In the genomic region with DNA sequence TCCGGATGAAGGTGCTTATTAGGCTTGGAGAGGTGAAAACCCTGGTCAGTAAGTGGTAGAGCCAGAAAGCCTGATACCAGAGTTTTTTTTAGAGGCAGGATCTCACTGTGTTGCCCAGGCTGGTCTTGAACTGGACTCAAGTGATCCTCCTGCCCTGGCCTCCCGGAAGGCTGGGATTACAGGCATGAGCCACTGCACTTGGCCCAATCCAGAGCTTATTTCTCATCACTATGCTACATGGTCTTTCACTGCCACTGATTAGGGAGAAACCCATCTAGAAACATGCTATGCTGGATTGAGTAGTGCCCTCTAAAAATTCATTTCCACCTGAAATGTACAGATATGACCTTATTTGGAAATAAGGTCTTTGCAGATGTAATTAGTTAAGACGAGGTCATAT, we compare ENCODE assay signal across 4 cellular contexts.
TF ChIP-seq lines count a peak whose summit lies in the region.

No MANE protein-coding gene starts in this region.

TF ChIP-seq in HepG2, 621 proteins besides CTCF, POLR2A, EP300 and RAD21:
- peak; percentile 66 for TF ChIP-seq ZNF121 (CRISPR knock-in tag; IDR thresholded peaks at IDR 0.05)
- TF ChIP-seq, protein P1, sequence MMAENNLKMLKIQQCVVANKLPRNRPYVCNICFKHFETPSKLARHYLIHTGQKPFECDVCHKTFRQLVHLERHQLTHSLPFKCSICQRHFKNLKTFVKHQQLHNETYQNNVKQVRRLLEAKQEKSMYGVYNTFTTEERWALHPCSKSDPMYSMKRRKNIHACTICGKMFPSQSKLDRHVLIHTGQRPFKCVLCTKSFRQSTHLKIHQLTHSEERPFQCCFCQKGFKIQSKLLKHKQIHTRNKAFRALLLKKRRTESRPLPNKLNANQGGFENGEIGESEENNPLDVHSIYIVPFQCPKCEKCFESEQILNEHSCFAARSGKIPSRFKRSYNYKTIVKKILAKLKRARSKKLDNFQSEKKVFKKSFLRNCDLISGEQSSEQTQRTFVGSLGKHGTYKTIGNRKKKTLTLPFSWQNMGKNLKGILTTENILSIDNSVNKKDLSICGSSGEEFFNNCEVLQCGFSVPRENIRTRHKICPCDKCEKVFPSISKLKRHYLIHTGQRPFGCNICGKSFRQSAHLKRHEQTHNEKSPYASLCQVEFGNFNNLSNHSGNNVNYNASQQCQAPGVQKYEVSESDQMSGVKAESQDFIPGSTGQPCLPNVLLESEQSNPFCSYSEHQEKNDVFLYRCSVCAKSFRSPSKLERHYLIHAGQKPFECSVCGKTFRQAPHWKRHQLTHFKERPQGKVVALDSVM (CRISPR knock-in tag; IDR thresholded peaks at IDR 0.05), result peak; percentile 43; the same call in 1 of the 2 replicates
- no peak for TF ChIP-seq EZH2 (conservative IDR thresholded peaks at IDR 0.05; ENCODE audit: low read depth, low read length)

TF ChIP-seq in HEK293, 187 proteins besides CTCF, POLR2A, EP300 and RAD21:
- peak; percentile 58; the same call in 1 of the 2 replicates for TF ChIP-seq ZNF10 (tag by site-specific recombination; IDR thresholded peaks at IDR 0.05)
- TF ChIP-seq, protein P2, sequence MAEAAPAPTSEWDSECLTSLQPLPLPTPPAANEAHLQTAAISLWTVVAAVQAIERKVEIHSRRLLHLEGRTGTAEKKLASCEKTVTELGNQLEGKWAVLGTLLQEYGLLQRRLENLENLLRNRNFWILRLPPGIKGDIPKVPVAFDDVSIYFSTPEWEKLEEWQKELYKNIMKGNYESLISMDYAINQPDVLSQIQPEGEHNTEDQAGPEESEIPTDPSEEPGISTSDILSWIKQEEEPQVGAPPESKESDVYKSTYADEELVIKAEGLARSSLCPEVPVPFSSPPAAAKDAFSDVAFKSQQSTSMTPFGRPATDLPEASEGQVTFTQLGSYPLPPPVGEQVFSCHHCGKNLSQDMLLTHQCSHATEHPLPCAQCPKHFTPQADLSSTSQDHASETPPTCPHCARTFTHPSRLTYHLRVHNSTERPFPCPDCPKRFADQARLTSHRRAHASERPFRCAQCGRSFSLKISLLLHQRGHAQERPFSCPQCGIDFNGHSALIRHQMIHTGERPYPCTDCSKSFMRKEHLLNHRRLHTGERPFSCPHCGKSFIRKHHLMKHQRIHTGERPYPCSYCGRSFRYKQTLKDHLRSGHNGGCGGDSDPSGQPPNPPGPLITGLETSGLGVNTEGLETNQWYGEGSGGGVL (tag by site-specific recombination; IDR thresholded peaks at IDR 0.05), result no peak

TF ChIP-seq in WTC11, 78 proteins besides CTCF, POLR2A, EP300 and RAD21:
- TF ChIP-seq, protein P3, sequence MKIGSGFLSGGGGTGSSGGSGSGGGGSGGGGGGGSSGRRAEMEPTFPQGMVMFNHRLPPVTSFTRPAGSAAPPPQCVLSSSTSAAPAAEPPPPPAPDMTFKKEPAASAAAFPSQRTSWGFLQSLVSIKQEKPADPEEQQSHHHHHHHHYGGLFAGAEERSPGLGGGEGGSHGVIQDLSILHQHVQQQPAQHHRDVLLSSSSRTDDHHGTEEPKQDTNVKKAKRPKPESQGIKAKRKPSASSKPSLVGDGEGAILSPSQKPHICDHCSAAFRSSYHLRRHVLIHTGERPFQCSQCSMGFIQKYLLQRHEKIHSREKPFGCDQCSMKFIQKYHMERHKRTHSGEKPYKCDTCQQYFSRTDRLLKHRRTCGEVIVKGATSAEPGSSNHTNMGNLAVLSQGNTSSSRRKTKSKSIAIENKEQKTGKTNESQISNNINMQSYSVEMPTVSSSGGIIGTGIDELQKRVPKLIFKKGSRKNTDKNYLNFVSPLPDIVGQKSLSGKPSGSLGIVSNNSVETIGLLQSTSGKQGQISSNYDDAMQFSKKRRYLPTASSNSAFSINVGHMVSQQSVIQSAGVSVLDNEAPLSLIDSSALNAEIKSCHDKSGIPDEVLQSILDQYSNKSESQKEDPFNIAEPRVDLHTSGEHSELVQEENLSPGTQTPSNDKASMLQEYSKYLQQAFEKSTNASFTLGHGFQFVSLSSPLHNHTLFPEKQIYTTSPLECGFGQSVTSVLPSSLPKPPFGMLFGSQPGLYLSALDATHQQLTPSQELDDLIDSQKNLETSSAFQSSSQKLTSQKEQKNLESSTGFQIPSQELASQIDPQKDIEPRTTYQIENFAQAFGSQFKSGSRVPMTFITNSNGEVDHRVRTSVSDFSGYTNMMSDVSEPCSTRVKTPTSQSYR (CRISPR knock-in tag; IDR thresholded peaks at IDR 0.05), result no peak
- TF ChIP-seq ZNF121 (CRISPR knock-in tag; IDR thresholded peaks at IDR 0.05), result peak; percentile 42; the same call in 1 of the 2 replicates

TF ChIP-seq in K562, 482 proteins besides CTCF, POLR2A, EP300 and RAD21:
- TF ChIP-seq ZNF134 (CRISPR knock-in tag; conservative IDR thresholded peaks at IDR 0.05), result peak; percentile 76
- no peak for TF ChIP-seq ETV5 (CRISPR knock-in tag; IDR thresholded peaks at IDR 0.05; ENCODE audit: low read depth)
- 0 out of 2 replicates have a peak, but pooled peaks have one; percentile 43 for TF ChIP-seq POLR2AphosphoS2 (IDR thresholded peaks at IDR 0.05; ENCODE audit: low read length)
